In genomic region chr18:49048361-49048760, GRCh38 we compare ENCODE assay signal across 19 cellular contexts.
DNase-seq lines count a peak whose midpoint lies in the region; ATAC-seq and TF ChIP-seq lines count a peak whose summit lies in the region.
"Had no signal": no experiment of that assay in that cellular context is flagged by ENCODE, and none has a peak within 500 bp of the region (broad histone marks: within the 10 kb centered on the region; RNA-seq: fewer than 3 reads in every experiment).

No MANE protein-coding gene starts in this region.

- no peak for ATAC-seq in GM18909 (IDR thresholded peaks at IDR 0.05; ENCODE audit: poor library complexity, unreplicated experiment)
- ATAC-seq: Panc1 had no signal

- peak; percentile 27 for TF ChIP-seq CTCF in AG09309 (IDR thresholded peaks at IDR 0.05; ENCODE audit: control insufficient read depth, insufficient read depth, low read depth, low read length, missing control alignments)

- H3K4me3 ChIP-seq in AG09309 (ENCODE audit: control insufficient read depth, low read depth, low read length): peak overlapping the region; percentile 12
- H3K4me3 ChIP-seq: tibial nerve had no signal

- DNase-seq in AG09309 (ENCODE audit: low read depth) (peak; percentile 97), GM04504 (ENCODE audit: low read depth) (peak; percentile 95), astrocyte of the hippocampus (ENCODE audit: low read depth, low spot score) (peak; percentile 70), kidney tubule cell (ENCODE audit: low spot score) (peak; percentile 65), NCI-H187 (lab: John Stamatoyannopoulos, UW) (no peak), DMS53 (lab: John Stamatoyannopoulos, UW) (no peak), NCI-H2227 (lab: John Stamatoyannopoulos, UW; ENCODE audit: unreplicated experiment) (no peak)
- DNase-seq: activated B cell treated with CpG ODN at 0.5 μM for 24 hours; aorta; CD8-positive, alpha-beta memory T cell; GDM1; KG1; NCI-H146; NCI-H524 treated with DMSO at 0.1 percent for 48 hours; stimulated activated CD4-positive, alpha-beta T cell treated with anti-CD3 and anti-CD28 coated beads, Interleukin-15, amount 100 ng/mL, for 24 hours; SW 1271 had no signal

Comparison
In these comparisons a context has a peak if more than half of its experiments do, and no peak if none do; other contexts are left out.
1. DNase-seq: peak in AG09309 (single experiment), GM04504 (single experiment), astrocyte of the hippocampus (single experiment) and kidney tubule cell (single experiment); none in NCI-H187 (0 of 2), DMS53 (single experiment) and NCI-H2227 (single experiment).